Comparison of ENCODE assay signal across 8 cellular contexts in genomic region chr3:37243811-37244748, GRCh38. TPM values are rescaled to one million over a fixed set of nuclear protein-coding genes. Genes with fewer than 3 reads are reported as not detected.
DNase-seq lines count a peak whose midpoint lies in the region; ATAC-seq, FAIRE-seq and TF ChIP-seq lines count a peak whose summit lies in the region.

No MANE protein-coding gene starts in this region.

- in situ Hi-C loops in K562 (cut with MboI) = no loop called here

- H3K27ac ChIP-seq in K562 (ENCODE audit: extremely low read depth, low read depth, low read length) = peak overlapping the region; percentile 94

- peaks cover 26% of the 10 kb centered on the region for H3K36me3 ChIP-seq in K562 (ENCODE audit: control insufficient read depth, insufficient read depth, low read length)

- H3K9me3 ChIP-seq in K562 (replicated peaks; ENCODE audit: control insufficient read depth, insufficient read depth, low read depth, low read length) = no peaks in the 10 kb centered on the region

- CTCF ChIA-PET in K562 (lab: Yijun Ruan, JAX; ENCODE audit: low intra/inter-chr PET ratio) = no interaction called here

- intact Hi-C loops in K562 (cut with micrococcal nuclease) = no loop called here

- DNase-seq in NCI-H146 (lab: John Stamatoyannopoulos, UW) (peak; percentile 38), NCI-H146 treated with DMSO at 0.1 percent for 48 hours (lab: John Stamatoyannopoulos, UW; ENCODE audit: unreplicated experiment) (no peak), SW 1271 (lab: John Stamatoyannopoulos, UW) (peak; percentile 61), K562 (ENCODE audit: extremely low read depth in 1 of 4, low spot score in 3 of 4) (peak; percentile 54 to 88 (median 68)), hypothalamus (lab: John Stamatoyannopoulos, UW) (peak in 44 of 51 donors; percentile 3 to 71 (median 43)), retinal pigment epithelial cell (ENCODE audit: low read depth) (peak; percentile 87), KG1 (lab: John Stamatoyannopoulos, UW) (no peak)

- ATAC-seq in HG03139 (IDR thresholded peaks at IDR 0.05; ENCODE audit: unreplicated experiment) (peak; percentile 34), K562 (peak; percentile 75)

- H4K20me1 ChIP-seq in K562 (replicated peaks; ENCODE audit: control insufficient read depth, insufficient read depth, low read length) = peaks cover 31% of the 10 kb centered on the region

- H2AFZ ChIP-seq in K562 (ENCODE audit: low read depth, low read length) = peak overlapping the region; percentile 97

- FAIRE-seq in K562 (lab: Jason Lieb, UNC) = no peak

- H3K4me3 ChIP-seq in K562 (peak overlapping the region; percentile 81), retinal pigment epithelial cell (ENCODE audit: low read length) (peak overlapping the region; percentile 92)

- WGBS in K562 (ENCODE audit: insufficient coverage, low coverage, missing lambda C conversion rate) = under 1% methylated on average over 36 of the region's 36 CpGs

- POLR2A ChIA-PET in K562 (lab: Yijun Ruan, JAX) = interaction anchor here (0.7 to 2.3 kb wide), 8 partner anchors 9 to 207 kb away, joined by 3 to 7 read pairs (median 4); no protein-coding TSS in a partner anchor

- peaks cover 4% of the 10 kb centered on the region for H3K9me1 ChIP-seq in K562 (ENCODE audit: control insufficient read depth, insufficient read depth, low read length)

- no TSS peak for BruUV-seq in K562 (replicated peaks; lab: Mats Ljungman, UMichigan)

- no peaks in the 10 kb centered on the region for H3K27me3 ChIP-seq in K562 (ENCODE audit: control insufficient read depth in 2 of 2, insufficient read depth in 2 of 2, low read length in 2 of 2)

- H3K4me2 ChIP-seq in K562 (ENCODE audit: insufficient read depth, low read length) = peak overlapping the region; percentile 94

- peak overlapping the region; percentile 96 to 97 for H3K9ac ChIP-seq in K562 (ENCODE audit: insufficient read depth in 1 of 2, low read depth in 2 of 2, low read length in 2 of 2)

- no peak; the same call in 1 of the 2 replicates for TF ChIP-seq POLR2A in K562 (conservative IDR thresholded peaks at IDR 0.05)

- H3K4me1 ChIP-seq in K562 (replicated peaks in 1 of 2; ENCODE audit: control insufficient read depth in 2 of 2, insufficient read depth in 2 of 2, low read length in 2 of 2) = peaks cover 24 to 39% of the 10 kb centered on the region in 2 experiments

- TF ChIP-seq EP300 in K562 (IDR thresholded peaks at IDR 0.05; ENCODE audit: low read length) = no peak

- TF ChIP-seq CTCF in K562 (IDR thresholded peaks at IDR 0.05 in 2 of 3, conservative IDR thresholded peaks at IDR 0.05 in 1 of 3; ENCODE audit: insufficient read depth in 2 of 3, low read depth in 1 of 3, low read length in 3 of 3) (0 out of 6 replicates have a peak, but pooled peaks of 1 of the 3 experiments have one; percentile 12), retinal pigment epithelial cell (conservative IDR thresholded peaks at IDR 0.05; ENCODE audit: low read depth, low read length) (no peak)

- no peak for TF ChIP-seq RAD21 in K562 (CRISPR knock-in tag; conservative IDR thresholded peaks at IDR 0.05 in 1 of 2, IDR thresholded peaks at IDR 0.05 in 1 of 2)

- peaks cover 72% of the 10 kb centered on the region for H3K79me2 ChIP-seq in K562 (ENCODE audit: control insufficient read depth, insufficient read depth, low read length)

TF ChIP-seq in K562, 482 proteins besides CTCF, POLR2A, EP300 and RAD21 (continues in another document):
- TF ChIP-seq SIN3A (IDR thresholded peaks at IDR 0.05; ENCODE audit: borderline replicate concordance in 2 of 2, control insufficient read depth in 1 of 2, low read depth in 2 of 2, low read length in 2 of 2) (peak; percentile 78 to 95; a peak in 3 of 4 replicates), ZNF707 (CRISPR knock-in tag; conservative IDR thresholded peaks at IDR 0.05) (peak; percentile 2; the same call in 1 of the 2 replicates), HDAC1 (IDR thresholded peaks at IDR 0.05) (peak in 1 of 2 experiments; percentile 85; a peak in 2 of 4 replicates), ATF7 (IDR thresholded peaks at IDR 0.05) (no peak), BRD4 (IDR thresholded peaks at IDR 0.05) (no peak), TFE3 (CRISPR knock-in tag; IDR thresholded peaks at IDR 0.05) (peak; percentile 74), ZBTB49 (CRISPR knock-in tag; IDR thresholded peaks at IDR 0.05; ENCODE audit: borderline replicate concordance) (no peak), HMGN3 (IDR thresholded peaks at IDR 0.05; ENCODE audit: borderline replicate concordance, extremely low read depth, insufficient read length, low read depth, low read length) (peak; percentile 44), EWSR1 (IDR thresholded peaks at IDR 0.05; ENCODE audit: borderline replicate concordance, low read depth, partially characterized antibody) (no peak)

RNA-seq across cellular contexts. Expression of gene GOLGA4, which starts 1.0 kb away (rescaled TPM):
- 79.9 and 290 TPM in 2 replicates for total RNA-seq in K562 (2011; cell fraction: chromatin; rRNA removed; ENCODE audit: low replicate concordance)
- 32.5 and 39.2 TPM in 2 replicates for total RNA-seq in K562 (2011; cell fraction: nucleolus; rRNA removed)
- 93.6 and 112 TPM in 2 replicates for total RNA-seq in K562 (2011; cell fraction: nucleoplasm; rRNA removed)
- total RNA-seq in K562 (2014; rRNA removed) = 33.8 and 35.2 TPM in 2 replicates
- total RNA-seq in K562 (2014; rRNA removed; fragmentation: Illumina TruSeq; extraction: Trizol) = 70.3 and 74.9 TPM in 2 replicates
- total RNA-seq in K562 (2015; rRNA removed; fragmentation: Illumina TruSeq; extraction: Trizol) = 62.4 and 70.0 TPM in 2 replicates
- total RNA-seq in K562 (2021) = 39.3 and 41.9 TPM in 2 replicates
- polyA plus RNA-seq in K562 (2011; rRNA removed) = 28.0 and 29.1 TPM in 2 replicates
- polyA plus RNA-seq in K562 (2011; cell fraction: cytosol; rRNA removed) = 6.3 and 7.6 TPM in 2 replicates
- 24.7 and 32.5 TPM in 2 replicates for polyA plus RNA-seq in K562 (2011; cell fraction: nucleus; rRNA removed)
- 22.8 and 23.3 TPM in 2 replicates for polyA plus RNA-seq in K562 (2012)
- polyA plus RNA-seq in K562 (2014; fragmentation: Illumina TruSeq; extraction: Trizol) = 25.3 and 33.6 TPM in 2 replicates
- polyA plus RNA-seq in K562 (2014; fragmentation: Nextera tagmentation; extraction: Ambion mirVana) = 10 to 100 TPM; 12.7 to 13.2 TPM
- polyA plus RNA-seq in K562 (2014; rRNA removed) = 21.8 and 26.6 TPM in 2 replicates
- 45.9 and 83.5 TPM in 2 replicates for polyA minus RNA-seq in K562 (2011; rRNA and poly(A)+ RNA removed)
- 20.1 and 22.1 TPM in 2 replicates for polyA minus RNA-seq in K562 (2011; cell fraction: cytosol; rRNA and poly(A)+ RNA removed)
- 52.2 and 112 TPM in 2 replicates for polyA minus RNA-seq in K562 (2011; cell fraction: nucleus; rRNA and poly(A)+ RNA removed)

Comparison
In these comparisons a context has a peak if more than half of its experiments do, and no peak if none do; other contexts are left out.
1. DNase-seq: peak in NCI-H146 (single experiment), SW 1271 (2 of 2), K562 (4 of 4), hypothalamus (44 of 51) and retinal pigment epithelial cell (single experiment); none in NCI-H146 treated with DMSO at 0.1 percent for 48 hours (single experiment) and KG1 (single experiment).